12 cellular contexts compared by ENCODE assay signal in genomic region chr1:242523282-242523967, GRCh38. TPM values are rescaled to one million over a fixed set of nuclear protein-coding genes. Genes with fewer than 3 reads are reported as not detected.
A peak's percentile ranks its signal among the peaks of the same experiment; 100 is the strongest.
DNase-seq lines count a peak whose midpoint lies in the region; ATAC-seq, FAIRE-seq and TF ChIP-seq lines count a peak whose summit lies in the region.
"Had no signal": no experiment of that assay in that cellular context is flagged by ENCODE, and none has a peak within 500 bp of the region (broad histone marks: within the 10 kb centered on the region; RNA-seq: fewer than 3 reads in every experiment).

No MANE protein-coding gene starts in this region.

- no peak for ATAC-seq in activated naive CD4-positive, alpha-beta T cell treated with anti-CD3 and anti-CD28 coated beads, Interleukin-2, amount 50 U/mL, for 72 hours
- no peak for ATAC-seq in HG02840 (IDR thresholded peaks at IDR 0.05; ENCODE audit: low FRiP score, unreplicated experiment)

- no peak overlapping the region for H3K27ac ChIP-seq in mesendoderm (ENCODE audit: low read depth, low read length)
- H3K27ac ChIP-seq: HL-60 had no signal

- WGBS in mesendoderm (ENCODE audit: extremely low coverage, insufficient coverage, low lambda C conversion rate): no CpG with 5 or more reads among the region's 37 CpGs

- H3K36me3 ChIP-seq in mesendoderm (ENCODE audit: control insufficient read depth, insufficient read depth, low read length): no peaks in the 10 kb centered on the region

- H3K56ac ChIP-seq in mesendoderm (ENCODE audit: low read length): peak overlapping the region; percentile 64

- TF ChIP-seq POLR2A in GM12891 (IDR thresholded peaks at IDR 0.05; ENCODE audit: low read depth, low read length): no peak

- peak overlapping the region; percentile 30 for H3K4me3 ChIP-seq in mesendoderm (ENCODE audit: low read length)

- H3K9me3 Mint-ChIP-seq in activated naive CD4-positive, alpha-beta T cell treated with anti-CD3 and anti-CD28 coated beads for 36 hours: no peaks in the 10 kb centered on the region
- no peaks in the 10 kb centered on the region for H3K9me3 Mint-ChIP-seq in activated naive CD4-positive, alpha-beta T cell treated with anti-CD3 and anti-CD28 coated beads, Interleukin-2, amount 50 U/mL, for 72 hours
- no peaks in the 10 kb centered on the region for H3K9me3 Mint-ChIP-seq in MCF 10A (ENCODE audit: unreplicated experiment)
- H3K9me3 Mint-ChIP-seq in type B pancreatic cell: no peaks in the 10 kb centered on the region

- H3K27ac Mint-ChIP-seq in activated naive CD4-positive, alpha-beta T cell treated with anti-CD3 and anti-CD28 coated beads for 36 hours: no peak overlapping the region
- no peak overlapping the region for H3K27ac Mint-ChIP-seq in activated naive CD4-positive, alpha-beta T cell treated with anti-CD3 and anti-CD28 coated beads, Interleukin-2, amount 50 U/mL, for 72 hours
- H3K27ac Mint-ChIP-seq in MCF 10A (ENCODE audit: low read depth, unreplicated experiment) (no peak overlapping the region), type B pancreatic cell (no peak overlapping the region)

- no peak for TF ChIP-seq CTCF in MCF 10A (IDR thresholded peaks at IDR 0.05; ENCODE audit: unreplicated experiment)
- TF ChIP-seq CTCF in type B pancreatic cell (conservative IDR thresholded peaks at IDR 0.05): no peak

- H3K27me3 Mint-ChIP-seq in activated naive CD4-positive, alpha-beta T cell treated with anti-CD3 and anti-CD28 coated beads for 36 hours (ENCODE audit: low read depth): peaks cover 48% of the 10 kb centered on the region
- H3K27me3 Mint-ChIP-seq in MCF 10A (ENCODE audit: insufficient read depth, unreplicated experiment) (no peaks in the 10 kb centered on the region), type B pancreatic cell (peaks cover 74% of the 10 kb centered on the region)

- BruUV-seq in MCF 10A (replicated peaks; lab: Mats Ljungman, UMichigan): no TSS peak

- no peak overlapping the region for H3K4ac ChIP-seq in mesendoderm (ENCODE audit: low read depth, low read length)

- H2BK15ac ChIP-seq in mesendoderm (replicated peaks; ENCODE audit: low read depth): no peak overlapping the region

- FAIRE-seq in GM12891 (lab: Jason Lieb, UNC): no peak

- H3K18ac ChIP-seq in mesendoderm (ENCODE audit: low read length): no peak overlapping the region

- H4K5ac ChIP-seq in mesendoderm (ENCODE audit: low read length): no peak overlapping the region

- no peak overlapping the region for H3K23ac ChIP-seq in mesendoderm (ENCODE audit: low read length)

- H3K4me1 ChIP-seq in mesendoderm (ENCODE audit: control insufficient read depth, low read depth, low read length): no peaks in the 10 kb centered on the region

- H2BK120ac ChIP-seq in mesendoderm (ENCODE audit: low read depth, low read length): no peak overlapping the region

- CTCF ChIA-PET in activated naive CD4-positive, alpha-beta T cell treated with anti-CD3 and anti-CD28 coated beads for 36 hours (lab: Charles Lee): no interaction called here
- CTCF ChIA-PET in MCF 10A (lab: Yijun Ruan, JAX): interaction anchor here (0.5 to 1.9 kb wide), 33 partner anchors 11 to 858 kb away, joined by 3 to 13 read pairs (median 3); no protein-coding TSS in a partner anchor

- H3K4me2 ChIP-seq in mesendoderm (ENCODE audit: low read length): peak overlapping the region; percentile 79

- peaks cover 17% of the 10 kb centered on the region for H3K27me3 ChIP-seq in mesendoderm (ENCODE audit: insufficient read depth, low read length, poor library complexity)

- peaks cover 12% of the 10 kb centered on the region for H3K4me1 Mint-ChIP-seq in activated naive CD4-positive, alpha-beta T cell treated with anti-CD3 and anti-CD28 coated beads for 36 hours (ENCODE audit: low read depth)
- H3K4me1 Mint-ChIP-seq in MCF 10A (ENCODE audit: insufficient read depth, unreplicated experiment) (peaks cover 26% of the 10 kb centered on the region), type B pancreatic cell (ENCODE audit: unreplicated experiment) (peaks cover 6% of the 10 kb centered on the region)

- POLR2A ChIA-PET in MCF 10A (lab: Yijun Ruan, JAX): interaction anchor here (0.6 to 1.0 kb wide), 5 partner anchors 72 to 913 kb away, joined by 3 to 7 read pairs (median 3); no protein-coding TSS in a partner anchor

- H4K8ac ChIP-seq in mesendoderm (ENCODE audit: low read depth, low read length): no peak overlapping the region

- H3K79me2 ChIP-seq in mesendoderm (ENCODE audit: control insufficient read depth, insufficient read depth, low read length): no peaks in the 10 kb centered on the region

- no peak overlapping the region for H2AK5ac ChIP-seq in mesendoderm (ENCODE audit: low read length)

- peak overlapping the region; percentile 27 for H3K9ac ChIP-seq in mesendoderm (ENCODE audit: low read length)

- no peak overlapping the region for H2BK5ac ChIP-seq in mesendoderm (ENCODE audit: low read length)

- H3K79me1 ChIP-seq in mesendoderm (ENCODE audit: low read length): no peaks in the 10 kb centered on the region

- H3K36me3 Mint-ChIP-seq in activated naive CD4-positive, alpha-beta T cell treated with anti-CD3 and anti-CD28 coated beads for 36 hours (ENCODE audit: low read depth): no peaks in the 10 kb centered on the region
- H3K36me3 Mint-ChIP-seq in activated naive CD4-positive, alpha-beta T cell treated with anti-CD3 and anti-CD28 coated beads, Interleukin-2, amount 50 U/mL, for 72 hours: peaks cover 0 to 13% of the 10 kb centered on the region in 2 donors
- H3K36me3 Mint-ChIP-seq in MCF 10A (ENCODE audit: insufficient read depth, unreplicated experiment) (no peaks in the 10 kb centered on the region), type B pancreatic cell (no peaks in the 10 kb centered on the region)

- intact Hi-C loops in activated naive CD4-positive, alpha-beta T cell treated with anti-CD3 and anti-CD28 coated beads for 36 hours (cut with micrococcal nuclease): loop anchor here (2.0 to 5.0 kb wide), 4 partner anchors 33 to 931 kb away; no protein-coding TSS in a partner anchor
- intact Hi-C loops in MCF 10A (cut with micrococcal nuclease): loop anchor here (5.0 to 10.0 kb wide), 4 partner anchors 119 to 509 kb away; no protein-coding TSS in a partner anchor

- no peak for DNase-seq in activated naive CD4-positive, alpha-beta T cell treated with anti-CD3 and anti-CD28 coated beads for 36 hours
- no peak for DNase-seq in activated naive CD4-positive, alpha-beta T cell treated with anti-CD3 and anti-CD28 coated beads, Interleukin-2, amount 50 U/mL, for 72 hours (ENCODE audit: low spot score in 2 of 2)
- DNase-seq in MCF 10A (ENCODE audit: unreplicated experiment): no peak
- DNase-seq in mesendoderm: peak; percentile 19
- no peak for DNase-seq in type B pancreatic cell (ENCODE audit: extremely low spot score, unreplicated experiment)
- no peak for DNase-seq in GM12891 (ENCODE audit: insufficient read length, low spot score)
- no peak for DNase-seq in effector CD8-positive, alpha-beta T cell (lab: John Stamatoyannopoulos, UW)
- DNase-seq: stimulated activated CD4-positive, alpha-beta T cell treated with anti-CD3 and anti-CD28 coated beads, Interleukin-2, amount 100 ng/mL, for 48 hours had no signal

- peak overlapping the region; percentile 34 for H3K4me3 Mint-ChIP-seq in activated naive CD4-positive, alpha-beta T cell treated with anti-CD3 and anti-CD28 coated beads for 36 hours
- peak overlapping the region; percentile 79 for H3K4me3 Mint-ChIP-seq in MCF 10A (ENCODE audit: unreplicated experiment)
- peak overlapping the region; percentile 85 for H3K4me3 Mint-ChIP-seq in type B pancreatic cell

TF ChIP-seq in GM12891, 5 proteins besides CTCF, POLR2A, EP300 and RAD21:
- TF ChIP-seq TAF1 (IDR thresholded peaks at IDR 0.05; ENCODE audit: low read depth, low read length) (no peak), SPI1 (IDR thresholded peaks at IDR 0.05; ENCODE audit: low read depth, low read length) (no peak), POU2F2 (IDR thresholded peaks at IDR 0.05; ENCODE audit: low read depth, low read length) (no peak), PAX5 (IDR thresholded peaks at IDR 0.05; ENCODE audit: insufficient read depth, low read length, severe bottlenecking) (no peak), POLR2AphosphoS5 (IDR thresholded peaks at IDR 0.05; ENCODE audit: low read depth, low read length) (no peak)

RNA-seq across cellular contexts. Expression of gene PLD5, which starts 1.1 kb away (rescaled TPM):
- total RNA-seq in activated naive CD4-positive, alpha-beta T cell treated with anti-CD3 and anti-CD28 coated beads for 36 hours: not detected
- total RNA-seq in activated naive CD4-positive, alpha-beta T cell treated with anti-CD3 and anti-CD28 coated beads, Interleukin-2, amount 50 U/mL, for 72 hours: not detected
- total RNA-seq in MCF 10A (2022) (16.1 and 18.3 TPM in 2 replicates), type B pancreatic cell (ENCODE audit: low replicate concordance) (2.6 and 6.9 TPM in 2 replicates)
- 0.56 TPM for polyA plus RNA-seq in mesendoderm (2013, experiment 1 of 2)
- polyA plus RNA-seq in mesendoderm (2013, experiment 2 of 2): 0.57 TPM
- polyA plus RNA-seq in GM12891 (2012; ENCODE audit: low read depth, missing spikeins): not detected
- total RNA-seq: fibroblast of villous mesenchyme had no signal
- polyA plus RNA-seq: BJ had no signal

Comparison
In these comparisons a context has a peak if more than half of its experiments do, and no peak if none do; other contexts are left out.
1. H3K4me3 Mint-ChIP-seq: peak in every context shown above with its lines; median percentile 85 in type B pancreatic cell; 79 in MCF 10A; 34 in activated naive CD4-positive, alpha-beta T cell treated with anti-CD3 and anti-CD28 coated beads for 36 hours.